In genomic region chr2:67782443-67782842, GRCh38 we compare ENCODE assay signal across 1 cellular context.
TF ChIP-seq lines count a peak whose summit lies in the region.

No MANE protein-coding gene starts in this region.

TF ChIP-seq in GM23338, 12 proteins besides CTCF, POLR2A, EP300 and RAD21 (continued from another document):
- TF ChIP-seq, protein P1, sequence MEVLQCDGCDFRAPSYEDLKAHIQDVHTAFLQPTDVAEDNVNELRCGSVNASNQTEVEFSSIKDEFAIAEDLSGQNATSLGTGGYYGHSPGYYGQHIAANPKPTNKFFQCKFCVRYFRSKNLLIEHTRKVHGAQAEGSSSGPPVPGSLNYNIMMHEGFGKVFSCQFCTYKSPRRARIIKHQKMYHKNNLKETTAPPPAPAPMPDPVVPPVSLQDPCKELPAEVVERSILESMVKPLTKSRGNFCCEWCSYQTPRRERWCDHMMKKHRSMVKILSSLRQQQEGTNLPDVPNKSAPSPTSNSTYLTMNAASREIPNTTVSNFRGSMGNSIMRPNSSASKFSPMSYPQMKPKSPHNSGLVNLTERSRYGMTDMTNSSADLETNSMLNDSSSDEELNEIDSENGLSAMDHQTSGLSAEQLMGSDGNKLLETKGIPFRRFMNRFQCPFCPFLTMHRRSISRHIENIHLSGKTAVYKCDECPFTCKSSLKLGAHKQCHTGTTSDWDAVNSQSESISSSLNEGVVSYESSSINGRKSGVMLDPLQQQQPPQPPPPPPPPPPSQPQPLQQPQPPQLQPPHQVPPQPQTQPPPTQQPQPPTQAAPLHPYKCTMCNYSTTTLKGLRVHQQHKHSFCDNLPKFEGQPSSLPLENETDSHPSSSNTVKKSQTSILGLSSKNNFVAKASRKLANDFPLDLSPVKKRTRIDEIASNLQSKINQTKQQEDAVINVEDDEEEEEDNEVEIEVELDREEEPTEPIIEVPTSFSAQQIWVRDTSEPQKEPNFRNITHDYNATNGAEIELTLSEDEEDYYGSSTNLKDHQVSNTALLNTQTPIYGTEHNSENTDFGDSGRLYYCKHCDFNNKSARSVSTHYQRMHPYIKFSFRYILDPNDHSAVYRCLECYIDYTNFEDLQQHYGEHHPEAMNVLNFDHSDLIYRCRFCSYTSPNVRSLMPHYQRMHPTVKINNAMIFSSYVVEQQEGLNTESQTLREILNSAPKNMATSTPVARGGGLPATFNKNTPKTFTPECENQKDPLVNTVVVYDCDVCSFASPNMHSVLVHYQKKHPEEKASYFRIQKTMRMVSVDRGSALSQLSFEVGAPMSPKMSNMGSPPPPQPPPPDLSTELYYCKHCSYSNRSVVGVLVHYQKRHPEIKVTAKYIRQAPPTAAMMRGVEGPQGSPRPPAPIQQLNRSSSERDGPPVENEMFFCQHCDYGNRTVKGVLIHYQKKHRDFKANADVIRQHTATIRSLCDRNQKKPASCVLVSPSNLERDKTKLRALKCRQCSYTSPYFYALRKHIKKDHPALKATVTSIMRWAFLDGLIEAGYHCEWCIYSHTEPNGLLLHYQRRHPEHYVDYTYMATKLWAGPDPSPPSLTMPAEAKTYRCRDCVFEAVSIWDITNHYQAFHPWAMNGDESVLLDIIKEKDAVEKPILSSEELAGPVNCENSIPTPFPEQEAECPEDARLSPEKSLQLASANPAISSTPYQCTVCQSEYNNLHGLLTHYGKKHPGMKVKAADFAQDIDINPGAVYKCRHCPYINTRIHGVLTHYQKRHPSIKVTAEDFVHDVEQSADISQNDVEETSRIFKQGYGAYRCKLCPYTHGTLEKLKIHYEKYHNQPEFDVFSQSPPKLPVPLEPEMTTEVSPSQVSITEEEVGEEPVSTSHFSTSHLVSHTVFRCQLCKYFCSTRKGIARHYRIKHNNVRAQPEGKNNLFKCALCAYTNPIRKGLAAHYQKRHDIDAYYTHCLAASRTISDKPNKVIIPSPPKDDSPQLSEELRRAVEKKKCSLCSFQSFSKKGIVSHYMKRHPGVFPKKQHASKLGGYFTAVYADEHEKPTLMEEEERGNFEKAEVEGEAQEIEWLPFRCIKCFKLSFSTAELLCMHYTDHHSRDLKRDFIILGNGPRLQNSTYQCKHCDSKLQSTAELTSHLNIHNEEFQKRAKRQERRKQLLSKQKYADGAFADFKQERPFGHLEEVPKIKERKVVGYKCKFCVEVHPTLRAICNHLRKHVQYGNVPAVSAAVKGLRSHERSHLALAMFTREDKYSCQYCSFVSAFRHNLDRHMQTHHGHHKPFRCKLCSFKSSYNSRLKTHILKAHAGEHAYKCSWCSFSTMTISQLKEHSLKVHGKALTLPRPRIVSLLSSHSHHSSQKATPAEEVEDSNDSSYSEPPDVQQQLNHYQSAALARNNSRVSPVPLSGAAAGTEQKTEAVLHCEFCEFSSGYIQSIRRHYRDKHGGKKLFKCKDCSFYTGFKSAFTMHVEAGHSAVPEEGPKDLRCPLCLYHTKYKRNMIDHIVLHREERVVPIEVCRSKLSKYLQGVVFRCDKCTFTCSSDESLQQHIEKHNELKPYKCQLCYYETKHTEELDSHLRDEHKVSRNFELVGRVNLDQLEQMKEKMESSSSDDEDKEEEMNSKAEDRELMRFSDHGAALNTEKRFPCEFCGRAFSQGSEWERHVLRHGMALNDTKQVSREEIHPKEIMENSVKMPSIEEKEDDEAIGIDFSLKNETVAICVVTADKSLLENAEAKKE (CRISPR knock-in tag; IDR thresholded peaks at IDR 0.05): no peak
- TF ChIP-seq ZNF114 (CRISPR knock-in tag; IDR thresholded peaks at IDR 0.05) (no peak), EZH2 (IDR thresholded peaks at IDR 0.05; ENCODE audit: low read depth, unreplicated experiment) (no peak), CREB1 (CRISPR knock-in tag; IDR thresholded peaks at IDR 0.05; ENCODE audit: low read depth) (no peak), EZH2phosphoT487 (IDR thresholded peaks at IDR 0.05; ENCODE audit: unreplicated experiment) (no peak), NANOG (IDR thresholded peaks at IDR 0.05; ENCODE audit: borderline replicate concordance) (no peak), ETS1 (IDR thresholded peaks at IDR 0.05) (no peak), ZNF331 (CRISPR knock-in tag; IDR thresholded peaks at IDR 0.05; ENCODE audit: low read depth) (no peak), STAT1 (IDR thresholded peaks at IDR 0.05; ENCODE audit: unreplicated experiment) (no peak), POLR2AphosphoS5 (IDR thresholded peaks at IDR 0.05; ENCODE audit: low read depth) (no peak)
- TF ChIP-seq, protein P2, sequence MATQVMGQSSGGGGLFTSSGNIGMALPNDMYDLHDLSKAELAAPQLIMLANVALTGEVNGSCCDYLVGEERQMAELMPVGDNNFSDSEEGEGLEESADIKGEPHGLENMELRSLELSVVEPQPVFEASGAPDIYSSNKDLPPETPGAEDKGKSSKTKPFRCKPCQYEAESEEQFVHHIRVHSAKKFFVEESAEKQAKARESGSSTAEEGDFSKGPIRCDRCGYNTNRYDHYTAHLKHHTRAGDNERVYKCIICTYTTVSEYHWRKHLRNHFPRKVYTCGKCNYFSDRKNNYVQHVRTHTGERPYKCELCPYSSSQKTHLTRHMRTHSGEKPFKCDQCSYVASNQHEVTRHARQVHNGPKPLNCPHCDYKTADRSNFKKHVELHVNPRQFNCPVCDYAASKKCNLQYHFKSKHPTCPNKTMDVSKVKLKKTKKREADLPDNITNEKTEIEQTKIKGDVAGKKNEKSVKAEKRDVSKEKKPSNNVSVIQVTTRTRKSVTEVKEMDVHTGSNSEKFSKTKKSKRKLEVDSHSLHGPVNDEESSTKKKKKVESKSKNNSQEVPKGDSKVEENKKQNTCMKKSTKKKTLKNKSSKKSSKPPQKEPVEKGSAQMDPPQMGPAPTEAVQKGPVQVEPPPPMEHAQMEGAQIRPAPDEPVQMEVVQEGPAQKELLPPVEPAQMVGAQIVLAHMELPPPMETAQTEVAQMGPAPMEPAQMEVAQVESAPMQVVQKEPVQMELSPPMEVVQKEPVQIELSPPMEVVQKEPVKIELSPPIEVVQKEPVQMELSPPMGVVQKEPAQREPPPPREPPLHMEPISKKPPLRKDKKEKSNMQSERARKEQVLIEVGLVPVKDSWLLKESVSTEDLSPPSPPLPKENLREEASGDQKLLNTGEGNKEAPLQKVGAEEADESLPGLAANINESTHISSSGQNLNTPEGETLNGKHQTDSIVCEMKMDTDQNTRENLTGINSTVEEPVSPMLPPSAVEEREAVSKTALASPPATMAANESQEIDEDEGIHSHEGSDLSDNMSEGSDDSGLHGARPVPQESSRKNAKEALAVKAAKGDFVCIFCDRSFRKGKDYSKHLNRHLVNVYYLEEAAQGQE (IDR thresholded peaks at IDR 0.05; ENCODE audit: unreplicated experiment): no peak
TF ChIP-seq in GM23338: peak in this region for 0.
